In genomic region chr2:64696631-64697030, GRCh38 we compare ENCODE assay signal across 17 cellular contexts. TPM values are rescaled to one million over a fixed set of nuclear protein-coding genes. Genes with fewer than 3 reads are reported as not detected.
DNase-seq lines count a peak whose midpoint lies in the region; ATAC-seq, FAIRE-seq and TF ChIP-seq lines count a peak whose summit lies in the region.
"Had no signal": no experiment of that assay in that cellular context is flagged by ENCODE, and none has a peak within 500 bp of the region (broad histone marks: within the 10 kb centered on the region; RNA-seq: fewer than 3 reads in every experiment).

No MANE protein-coding gene starts in this region.

- peaks cover 8% of the 10 kb centered on the region for H3K9me3 Mint-ChIP-seq in WTC11

- FAIRE-seq in GM19239 (lab: Jason Lieb, UNC) (peak; percentile 83), urothelium cell line (lab: Jason Lieb, UNC) (peak; percentile 80)

- POLR2A ChIA-PET in WTC11 (lab: Charles Lee) = no interaction called here

- H3K4me3 Mint-ChIP-seq in WTC11 = no peak overlapping the region
- H3K4me3 Mint-ChIP-seq: CD4-positive, alpha-beta memory T cell had no signal

- H3K27ac ChIP-seq in gastrocnemius medialis (no peak overlapping the region), right atrium auricular region (no peak overlapping the region)

- TF ChIP-seq CTCF in WTC11 (IDR thresholded peaks at IDR 0.05) = no peak
- no peak for TF ChIP-seq CTCF in gastrocnemius medialis (IDR thresholded peaks at IDR 0.05 in 4 of 5, conservative IDR thresholded peaks at IDR 0.05 in 1 of 5)
- no peak for TF ChIP-seq CTCF in right atrium auricular region (IDR thresholded peaks at IDR 0.05)

- H3K27me3 Mint-ChIP-seq in WTC11 (ENCODE audit: low read depth) = no peaks in the 10 kb centered on the region

- CTCF ChIA-PET in WTC11 (lab: Charles Lee) = interaction anchor here (2.5 kb wide), 1 partner anchor 50 kb away, joined by 9 read pairs; no protein-coding TSS in a partner anchor

- H3K27me3 ChIP-seq in gastrocnemius medialis = no peaks in the 10 kb centered on the region
- no peaks in the 10 kb centered on the region for H3K27me3 ChIP-seq in right atrium auricular region

- DNase-seq in GM19239 (ENCODE audit: insufficient read length, low spot score) = no peak
- no peak for DNase-seq in WTC11 (ENCODE audit: low spot score)
- DNase-seq in kidney tubule cell (ENCODE audit: low spot score) = peak; percentile 50
- DNase-seq in urothelium cell line (ENCODE audit: low spot score) = no peak
- no peak for DNase-seq in gastrocnemius medialis
- DNase-seq in right atrium auricular region (ENCODE audit: low spot score) = no peak
- DNase-seq: CD4-positive, alpha-beta memory T cell; DMS79; GDM1; Kasumi-1; NCI-H1105 treated with DMSO at 0.1 percent for 48 hours; NCI-H1694 treated with DMSO at 0.1 percent for 48 hours; NCI-H2107; NCI-H524 treated with DMSO at 0.1 percent for 48 hours had no signal

- H3K4me1 ChIP-seq in gastrocnemius medialis (no peaks in the 10 kb centered on the region), right atrium auricular region (no peaks in the 10 kb centered on the region)
- H3K4me1 ChIP-seq: HAP-1 had no signal

- H3K4me3 ChIP-seq in gastrocnemius medialis (no peak overlapping the region), right atrium auricular region (no peak overlapping the region)
- H3K4me3 ChIP-seq: HAP-1 had no signal

- H3K4me1 Mint-ChIP-seq in WTC11 = peaks cover 14% of the 10 kb centered on the region

- in situ Hi-C loops in gastrocnemius medialis (cut with MboI; ENCODE audit: low sequenced_read_pairs in 4 of 4) = no loop called here

- no peaks in the 10 kb centered on the region for H3K9me3 ChIP-seq in gastrocnemius medialis
- H3K9me3 ChIP-seq in right atrium auricular region = no peaks in the 10 kb centered on the region
- H3K9me3 ChIP-seq: HAP-1 had no signal

- no peaks in the 10 kb centered on the region for H3K36me3 Mint-ChIP-seq in WTC11

- TF ChIP-seq POLR2A in gastrocnemius medialis (IDR thresholded peaks at IDR 0.05) = no peak

- 0 out of 2 replicates have a peak overlapping the region, but pooled peaks have one; percentile 0 for H3K27ac Mint-ChIP-seq in WTC11

- ATAC-seq in WTC11 (no peak), GM21526 (IDR thresholded peaks at IDR 0.05; ENCODE audit: low FRiP score, unreplicated experiment) (no peak), gastrocnemius medialis (no peak)
- ATAC-seq: Panc1 had no signal

- intact Hi-C loops in gastrocnemius medialis (cut with DNase I; ENCODE audit: low total_unique reads) = no loop called here

- H3K36me3 ChIP-seq in gastrocnemius medialis (no peaks in the 10 kb centered on the region), right atrium auricular region (no peaks in the 10 kb centered on the region)
- H3K36me3 ChIP-seq: HAP-1 had no signal

TF ChIP-seq in WTC11, 78 proteins besides CTCF, POLR2A, EP300 and RAD21:
- TF ChIP-seq FOXP1 (CRISPR knock-in tag; IDR thresholded peaks at IDR 0.05; ENCODE audit: borderline replicate concordance) (no peak), ZNF396 (CRISPR knock-in tag; IDR thresholded peaks at IDR 0.05; ENCODE audit: borderline replicate concordance) (no peak), ZNF263 (CRISPR knock-in tag; IDR thresholded peaks at IDR 0.05; ENCODE audit: low read depth) (no peak), KAT7 (CRISPR knock-in tag; IDR thresholded peaks at IDR 0.05; ENCODE audit: borderline replicate concordance) (no peak), SMAD3 (CRISPR knock-in tag; IDR thresholded peaks at IDR 0.05; ENCODE audit: borderline replicate concordance) (no peak), ZNF532 (CRISPR knock-in tag; IDR thresholded peaks at IDR 0.05; ENCODE audit: borderline replicate concordance) (no peak), ZSCAN18 (CRISPR knock-in tag; IDR thresholded peaks at IDR 0.05) (no peak), NR3C1 (CRISPR knock-in tag; conservative IDR thresholded peaks at IDR 0.05; ENCODE audit: low read depth) (no peak), MLX (CRISPR knock-in tag; IDR thresholded peaks at IDR 0.05) (no peak), FOXP4 (CRISPR knock-in tag; IDR thresholded peaks at IDR 0.05) (no peak), CREM (CRISPR knock-in tag; IDR thresholded peaks at IDR 0.05) (no peak), ATF6 (CRISPR knock-in tag; IDR thresholded peaks at IDR 0.05) (no peak), GABPB1 (CRISPR knock-in tag; IDR thresholded peaks at IDR 0.05) (no peak)

RNA-seq across cellular contexts. Expression of gene SERTAD2, which starts 42.9 kb away (rescaled TPM):
- total RNA-seq in WTC11 (2021) (7.9 to 8.0 TPM (median 7.9 TPM) in 3 replicates), gastrocnemius medialis (10 to 100 TPM in 1 of 4 donors, 1 to 10 TPM in 3; 7.3 to 10.6 (median 8.7) TPM), right atrium auricular region (10 to 100 TPM; 15.8 to 22.2 TPM)
